In genomic region chr19:5718032-5718578, GRCh38 we compare ENCODE assay signal across 9 cellular contexts. TPM values are rescaled to one million over a fixed set of nuclear protein-coding genes. Genes with fewer than 3 reads are reported as not detected.
A peak's percentile ranks its signal among the peaks of the same experiment; 100 is the strongest.
DNase-seq lines count a peak whose midpoint lies in the region; FAIRE-seq and TF ChIP-seq lines count a peak whose summit lies in the region.
"Had no signal": no experiment of that assay in that cellular context is flagged by ENCODE, and none has a peak within 500 bp of the region (broad histone marks: within the 10 kb centered on the region; RNA-seq: fewer than 3 reads in every experiment).

No MANE protein-coding gene starts in this region.

- H3K36me3 ChIP-seq in Karpas-422 (ENCODE audit: insufficient read depth, low read length) = peaks cover 16% of the 10 kb centered on the region; the same call in 1 of the 2 replicates
- H3K36me3 ChIP-seq in adipocyte (ENCODE audit: control insufficient read depth, insufficient read depth, low read length, severe bottlenecking) = peaks cover 9% of the 10 kb centered on the region
- H3K36me3 ChIP-seq in mucosa of stomach (ENCODE audit: control insufficient read depth, insufficient read depth, low read length) = no peaks in the 10 kb centered on the region

- H3K27me3 ChIP-seq in Karpas-422 (ENCODE audit: low read length) (no peaks in the 10 kb centered on the region), adipocyte (replicated peaks; ENCODE audit: control insufficient read depth, insufficient read depth, low read length) (no peaks in the 10 kb centered on the region), mucosa of stomach (ENCODE audit: control insufficient read depth, insufficient read depth, low read length) (no peaks in the 10 kb centered on the region)
- H3K27me3 ChIP-seq: thyroid gland had no signal

- DNase-seq in AG09309 (ENCODE audit: low read depth) (no peak), Karpas-422 (no peak), adipocyte (ENCODE audit: low read depth) (peak; percentile 54), mesenteric fat pad (ENCODE audit: low spot score) (no peak), C1 segment of cervical spinal cord (lab: John Stamatoyannopoulos, UW) (no peak), nucleus accumbens (lab: John Stamatoyannopoulos, UW) (no peak), GM19239 (ENCODE audit: insufficient read length, low spot score) (no peak)
- DNase-seq: thyroid gland had no signal

- H3K4me2 ChIP-seq in Karpas-422 (ENCODE audit: low read depth, low read length, poor library complexity, severe bottlenecking) = peak overlapping the region; percentile 98

- H3K79me2 ChIP-seq in Karpas-422 (ENCODE audit: low read length) = peaks cover 59% of the 10 kb centered on the region

- no peaks in the 10 kb centered on the region for H3K9me2 ChIP-seq in Karpas-422 (replicated peaks; ENCODE audit: insufficient read depth, low read length)

- H2AFZ ChIP-seq in Karpas-422 (ENCODE audit: low read length) = no peak overlapping the region

- no peak for TF ChIP-seq CTCF in AG09309 (IDR thresholded peaks at IDR 0.05; ENCODE audit: control insufficient read depth, insufficient read depth, low read depth, low read length, missing control alignments)

- no peak for FAIRE-seq in GM19239 (lab: Jason Lieb, UNC)

- H3K4me3 ChIP-seq in AG09309 (ENCODE audit: control insufficient read depth, low read depth, low read length) (peak overlapping the region; percentile 63), Karpas-422 (ENCODE audit: low read length) (peak overlapping the region; percentile 82), adipocyte (ENCODE audit: low read length) (peak overlapping the region; percentile 96), mucosa of stomach (ENCODE audit: low read length) (no peak overlapping the region)

- peak overlapping the region; percentile 77; the same call in 1 of the 2 replicates for H3K27ac ChIP-seq in Karpas-422 (ENCODE audit: low read length)

- H3K4me1 ChIP-seq in Karpas-422 (ENCODE audit: low read length) (peaks cover 22% of the 10 kb centered on the region), adipocyte (ENCODE audit: control insufficient read depth, insufficient read depth, low read length) (peaks cover 16% of the 10 kb centered on the region), mucosa of stomach (ENCODE audit: control insufficient read depth, insufficient read depth, low read length) (peaks cover 14% of the 10 kb centered on the region)

- peaks cover 18% of the 10 kb centered on the region for H4K20me1 ChIP-seq in Karpas-422 (ENCODE audit: insufficient read depth, low read depth, low read length)

- peak overlapping the region; percentile 82 for H3K9ac ChIP-seq in Karpas-422 (ENCODE audit: low read length)
- peak overlapping the region; percentile 97 for H3K9ac ChIP-seq in adipocyte (ENCODE audit: low read length)
- H3K9ac ChIP-seq in mucosa of stomach (ENCODE audit: low read length) = peak overlapping the region; percentile 79

- H3K9me3 ChIP-seq in Karpas-422 (ENCODE audit: low read length) (no peaks in the 10 kb centered on the region), adipocyte (ENCODE audit: control insufficient read depth, low read length) (no peaks in the 10 kb centered on the region), mucosa of stomach (ENCODE audit: control insufficient read depth, low read length) (no peaks in the 10 kb centered on the region)
- H3K9me3 ChIP-seq: thyroid gland had no signal

RNA-seq across cellular contexts. Expression of gene LONP1, which starts 1.8 kb away (rescaled TPM):
- 65.7 and 165 TPM in 2 replicates for total RNA-seq in Karpas-422 (2014; rRNA removed; shearing (Covaris generic); ENCODE audit: low replicate concordance)
- total RNA-seq in mesenteric fat pad = 63.9 TPM

RNA-seq across cellular contexts. Expression of gene CATSPERD, which starts 2.3 kb away (rescaled TPM):
- total RNA-seq in Karpas-422 (2014; rRNA removed; shearing (Covaris generic); ENCODE audit: low replicate concordance) = not detected in 2 replicates
- not detected for total RNA-seq in mesenteric fat pad
- total RNA-seq: thyroid gland had no signal

RNA-seq across cellular contexts. Expression of gene RPL36, which starts 28.0 kb away (rescaled TPM):
- total RNA-seq in Karpas-422 (2014; rRNA removed; shearing (Covaris generic); ENCODE audit: low replicate concordance) = 3,189 and 3,229 TPM in 2 replicates
- 564 TPM for total RNA-seq in mesenteric fat pad

RNA-seq across cellular contexts. Expression of gene HSD11B1L, which starts 37.3 kb away (rescaled TPM):
- total RNA-seq in Karpas-422 (2014; rRNA removed; shearing (Covaris generic); ENCODE audit: low replicate concordance) = 6.9 and 9.0 TPM in 2 replicates
- total RNA-seq in mesenteric fat pad = 4.0 TPM

RNA-seq across cellular contexts. Expression of gene MICOS13, which starts 37.8 kb away (rescaled TPM):
- 63.4 and 118 TPM in 2 replicates for total RNA-seq in Karpas-422 (2014; rRNA removed; shearing (Covaris generic); ENCODE audit: low replicate concordance)
- 75.4 TPM for total RNA-seq in mesenteric fat pad
